1 cellular context compared by ENCODE assay signal in genomic region chr14:93002851-93003298, GRCh38.
TF ChIP-seq lines count a peak whose summit lies in the region.

No MANE protein-coding gene starts in this region.

TF ChIP-seq in HepG2, 621 proteins besides CTCF, POLR2A, EP300 and RAD21 (continued from another document):
- 0 out of 2 replicates have a peak, but pooled peaks have one; percentile 57 for TF ChIP-seq PLSCR1 (CRISPR knock-in tag; IDR thresholded peaks at IDR 0.05; ENCODE audit: borderline replicate concordance)
- TF ChIP-seq RXRB (CRISPR knock-in tag; IDR thresholded peaks at IDR 0.05; ENCODE audit: borderline replicate concordance): peak; percentile 33; the same call in 1 of the 2 replicates
- TF ChIP-seq DMTF1 (CRISPR knock-in tag; IDR thresholded peaks at IDR 0.05): no peak
- peak; percentile 43; the same call in 1 of the 2 replicates for TF ChIP-seq UBTF (CRISPR knock-in tag; IDR thresholded peaks at IDR 0.05)
- TF ChIP-seq ZXDC (CRISPR knock-in tag; IDR thresholded peaks at IDR 0.05): no peak
- TF ChIP-seq PHF20 (CRISPR knock-in tag; IDR thresholded peaks at IDR 0.05): peak; percentile 35; the same call in 1 of the 2 replicates
- 0 out of 2 replicates have a peak, but pooled peaks have one; percentile 39 for TF ChIP-seq FOXA3 (CRISPR knock-in tag; IDR thresholded peaks at IDR 0.05)
- TF ChIP-seq FOXP1 (IDR thresholded peaks at IDR 0.05): no peak
- 0 out of 2 replicates have a peak, but pooled peaks have one; percentile 18 for TF ChIP-seq FOXP1 (CRISPR knock-in tag; IDR thresholded peaks at IDR 0.05)
- peak; percentile 47; the same call in 1 of the 2 replicates for TF ChIP-seq ZFY (CRISPR knock-in tag; IDR thresholded peaks at IDR 0.05)
- no peak for TF ChIP-seq ZNF224 (CRISPR knock-in tag; IDR thresholded peaks at IDR 0.05)
- TF ChIP-seq LCORL (IDR thresholded peaks at IDR 0.05): no peak
- TF ChIP-seq LCORL (CRISPR knock-in tag; IDR thresholded peaks at IDR 0.05): 0 out of 2 replicates have a peak, but pooled peaks have one; percentile 18
- 0 out of 2 replicates have a peak, but pooled peaks have one; percentile 3 for TF ChIP-seq CEBPG (CRISPR knock-in tag; IDR thresholded peaks at IDR 0.05)
- peak; percentile 35; the same call in 1 of the 2 replicates for TF ChIP-seq SAP130 (CRISPR knock-in tag; IDR thresholded peaks at IDR 0.05; ENCODE audit: low read depth)
- TF ChIP-seq BRCA1 (CRISPR knock-in tag; IDR thresholded peaks at IDR 0.05): no peak
- TF ChIP-seq SALL1 (CRISPR knock-in tag; IDR thresholded peaks at IDR 0.05): peak; percentile 62
- peak; percentile 59 for TF ChIP-seq PAXIP1 (CRISPR knock-in tag; conservative IDR thresholded peaks at IDR 0.05)
- peak; percentile 40; the same call in 1 of the 2 replicates for TF ChIP-seq PHF21A (CRISPR knock-in tag; IDR thresholded peaks at IDR 0.05)
- TF ChIP-seq NR2F6 (IDR thresholded peaks at IDR 0.05): no peak
- TF ChIP-seq NR2F6 (CRISPR knock-in tag; IDR thresholded peaks at IDR 0.05): peak; percentile 12; the same call in 1 of the 2 replicates
- peak; percentile 54; the same call in 1 of the 2 replicates for TF ChIP-seq ZFX (CRISPR knock-in tag; IDR thresholded peaks at IDR 0.05; ENCODE audit: low read depth)
- no peak for TF ChIP-seq ZBTB26 (CRISPR knock-in tag; IDR thresholded peaks at IDR 0.05; ENCODE audit: borderline replicate concordance)
- TF ChIP-seq NFATC3 (CRISPR knock-in tag; IDR thresholded peaks at IDR 0.05): no peak
- no peak for TF ChIP-seq DRAP1 (CRISPR knock-in tag; IDR thresholded peaks at IDR 0.05)
- no peak for TF ChIP-seq ZBTB2 (CRISPR knock-in tag; IDR thresholded peaks at IDR 0.05; ENCODE audit: low read depth)
- TF ChIP-seq ZBTB7A (CRISPR knock-in tag; IDR thresholded peaks at IDR 0.05): 0 out of 2 replicates have a peak, but pooled peaks have one; percentile 57
- no peak for TF ChIP-seq HDAC6 (IDR thresholded peaks at IDR 0.05; ENCODE audit: low read depth, low read length)
- no peak for TF ChIP-seq ZNF609 (CRISPR knock-in tag; IDR thresholded peaks at IDR 0.05; ENCODE audit: borderline replicate concordance)
